1 cellular context compared by ENCODE assay signal in genomic region chr1:179708434-179709195, GRCh38.
TF ChIP-seq lines count a peak whose summit lies in the region.

No MANE protein-coding gene starts in this region.

TF ChIP-seq in GM23338, 12 proteins besides CTCF, POLR2A, EP300 and RAD21 (continued from another document):
- TF ChIP-seq ZNF462 (CRISPR knock-in tag; IDR thresholded peaks at IDR 0.05): no peak
- TF ChIP-seq ZNF331 (CRISPR knock-in tag; IDR thresholded peaks at IDR 0.05; ENCODE audit: low read depth): no peak
- no peak for TF ChIP-seq ETS1 (IDR thresholded peaks at IDR 0.05)
- no peak for TF ChIP-seq EZH2 (IDR thresholded peaks at IDR 0.05; ENCODE audit: low read depth, unreplicated experiment)
- TF ChIP-seq POLR2AphosphoS5 (IDR thresholded peaks at IDR 0.05; ENCODE audit: low read depth): no peak
- no peak for TF ChIP-seq EZH2phosphoT487 (IDR thresholded peaks at IDR 0.05; ENCODE audit: unreplicated experiment)
- TF ChIP-seq ZNF114 (CRISPR knock-in tag; IDR thresholded peaks at IDR 0.05): no peak
- no peak for TF ChIP-seq CREB1 (CRISPR knock-in tag; IDR thresholded peaks at IDR 0.05; ENCODE audit: low read depth)
- TF ChIP-seq JUNB (IDR thresholded peaks at IDR 0.05; ENCODE audit: unreplicated experiment): no peak
- no peak for TF ChIP-seq STAT1 (IDR thresholded peaks at IDR 0.05; ENCODE audit: unreplicated experiment)
